Comparison of ENCODE assay signal across 8 cellular contexts in genomic region chr20:37202267-37202943, GRCh38. TPM values are rescaled to one million over a fixed set of nuclear protein-coding genes. Genes with fewer than 3 reads are reported as not detected.
DNase-seq lines count a peak whose midpoint lies in the region; TF ChIP-seq lines count a peak whose summit lies in the region.

No MANE protein-coding gene starts in this region.

- H3K27me3 ChIP-seq in A673 (replicated peaks; ENCODE audit: insufficient read depth, low read depth, low read length, poor library complexity) (no peaks in the 10 kb centered on the region), spleen (replicated peaks in 1 of 7) (no peaks in the 10 kb centered on the region)

- POLR2A ChIA-PET in A673 (lab: Charles Lee; ENCODE audit: low non-redundant PET) (no interaction called here), GM10248 (lab: Yijun Ruan, JAX) (no interaction called here)

- no peak overlapping the region for H3K4me3 ChIP-seq in A673 (ENCODE audit: low read depth, low read length, poor library complexity, severe bottlenecking)
- H3K4me3 ChIP-seq in spleen: no peak overlapping the region

- TF ChIP-seq CTCF in A673 (conservative IDR thresholded peaks at IDR 0.05; ENCODE audit: low read depth, low read length) (peak; percentile 90), GM10248 (IDR thresholded peaks at IDR 0.05; ENCODE audit: control extremely low read depth, extremely low read depth, low read depth, missing control alignments) (peak; percentile 53), spleen (IDR thresholded peaks at IDR 0.05 in 8 of 11, conservative IDR thresholded peaks at IDR 0.05 in 3 of 11) (peak; percentile 31 to 82 (median 70))

- no peaks in the 10 kb centered on the region for H3K9me3 ChIP-seq in A673 (ENCODE audit: low read depth, low read length, poor library complexity, severe bottlenecking)
- H3K9me3 ChIP-seq in spleen: no peaks in the 10 kb centered on the region

- CTCF ChIA-PET in A673 (lab: Charles Lee) (no interaction called here), GM10248 (lab: Yijun Ruan, JAX) (interaction anchor here (1.0 to 3.1 kb wide), 6 partner anchors 9 to 332 kb away, joined by 3 to 34 read pairs (median 4); partner anchors contain the start of genes MROH8 and RPN2)

- peaks cover 8% of the 10 kb centered on the region for H3K4me1 ChIP-seq in A673 (ENCODE audit: insufficient read depth, low read length, poor library complexity, severe bottlenecking)
- peaks cover 0 to 15% (median 6%) of the 10 kb centered on the region in 6 donors for H3K4me1 ChIP-seq in spleen

- 74 to 80% (median 79%) methylated on average over 6 of the region's 6 CpGs for WGBS in spleen, 5 donors

- no peak overlapping the region for H3K27ac ChIP-seq in A673 (ENCODE audit: low read depth, low read length, poor library complexity, severe bottlenecking)
- H3K27ac ChIP-seq in spleen: peak overlapping the region in 1 of 8 donors; percentile 9

- no peak for TF ChIP-seq POLR2A in spleen (IDR thresholded peaks at IDR 0.05)

- no TSS peak for BruUV-seq in A673 (replicated peaks; lab: Mats Ljungman, UMichigan)

- H3K36me3 ChIP-seq in A673 (ENCODE audit: insufficient read depth, low read length, poor library complexity, severe bottlenecking): peaks cover 82% of the 10 kb centered on the region
- peaks cover 23 to 100% (median 85%) of the 10 kb centered on the region in 6 donors for H3K36me3 ChIP-seq in spleen

- DNase-seq in A673 (ENCODE audit: low spot score) (peak; percentile 73), GM10248 (ENCODE audit: extremely low spot score) (no peak), NCI-H2171 (lab: John Stamatoyannopoulos, UW) (peak; percentile 3), amniotic stem cell (lab: John Stamatoyannopoulos, UW) (peak; percentile 93), iPS-NIHi11 (ENCODE audit: low spot score) (peak; percentile 65), spleen (no peak), NCI-H2029 (lab: John Stamatoyannopoulos, UW) (no peak), OCI-M2 (lab: John Stamatoyannopoulos, UW; ENCODE audit: unreplicated experiment) (no peak)

- intact Hi-C loops in A673 (cut with micrococcal nuclease; ENCODE audit: unreplicated experiment) (loop anchor here (2.0 kb wide), 1 partner anchor 332 kb away; no protein-coding TSS in a partner anchor), spleen (cut with DNase I; ENCODE audit: low total_unique reads) (no loop called here)

RNA-seq across cellular contexts. Expression of gene MROH8, which starts 23.1 kb away (rescaled TPM):
- total RNA-seq in A673 (2021) (1.6 and 2.0 TPM in 2 replicates), spleen (1 to 10 TPM in 6 of 7 donors, under 1 TPM in 1; 0.97 to 4.0 (median 3.3) TPM)
- 1 to 10 TPM; 1.0 to 3.4 (median 2.3) TPM for polyA plus RNA-seq in spleen

RNA-seq across cellular contexts. Expression of gene RPN2, which starts 23.3 kb away (rescaled TPM):
- total RNA-seq in A673 (2021) (222 and 239 TPM in 2 replicates), spleen (100 to 1,000 TPM; 118 to 161 (median 131) TPM)
- 10 to 100 TPM; 45.7 to 56.1 (median 53.4) TPM for polyA plus RNA-seq in spleen

RNA-seq across cellular contexts. Expression of gene GHRH, which starts 59.2 kb away (rescaled TPM):
- total RNA-seq in A673 (2021) (not detected in 2 replicates), spleen (not detected)
- polyA plus RNA-seq in spleen: not detected

Comparison
In these comparisons a context has a peak if more than half of its experiments do, and no peak if none do; other contexts are left out.
1. DNase-seq: peak in A673 (single experiment), NCI-H2171 (single experiment), amniotic stem cell (single experiment) and iPS-NIHi11 (single experiment); none in GM10248 (single experiment), spleen (single experiment), NCI-H2029 (single experiment) and OCI-M2 (single experiment).
2. Peak in every context shown above with its lines, with median percentiles within 50 percentile points of each other: CTCF ChIP-seq.